ENCODE assay signal across 21 cellular contexts in genomic region chr9:32577316-32577715, GRCh38. TPM values are rescaled to one million over a fixed set of nuclear protein-coding genes. Genes with fewer than 3 reads are reported as not detected.
"Had no signal": no experiment of that assay in that cellular context is flagged by ENCODE, and none has a peak within 500 bp of the region (broad histone marks: within the 10 kb centered on the region; RNA-seq: fewer than 3 reads in every experiment).

No MANE protein-coding gene starts in this region.

- H3K4me3 ChIP-seq: esophagus squamous epithelium, pancreas, prostate gland, right lobe of liver, suprapubic skin, thyroid gland, upper lobe of right lung had no signal

- H3K27me3 ChIP-seq: pancreas, right lobe of liver, thyroid gland had no signal

- DNase-seq: esophagus squamous epithelium; foreskin fibroblast; immature natural killer cell; left ventricle myocardium superior; mesendoderm; naive B cell; occipital lobe; pancreas; retina; right lobe of liver; stimulated activated CD4-positive, alpha-beta T cell treated with anti-CD3 and anti-CD28 coated beads, Interleukin-4, amount 100 ng/mL, for 1 hour; stimulated activated CD8-positive, alpha-beta memory T cell treated with anti-CD3 and anti-CD28 coated beads, Interleukin-4, amount 100 ng/mL, for 48 hours; stimulated activated naive CD8-positive, alpha-beta T cell treated with anti-CD3 and anti-CD28 coated beads, Interleukin-15, Interleukin-2, amounts not matched to agents 100 U/mL and 50 U/mL, for 24 hours; thyroid gland; upper lobe of right lung had no signal

- H3K9me3 Mint-ChIP-seq: dendritic cell treated with granulocyte-macrophage colony-stimulating factor and Interleukin-4, amounts not matched to agents 40 ng/mL and 50 ng/mL, for 4 days; immature natural killer cell; naive B cell; nephron; stimulated activated effector memory CD8-positive, alpha-beta T cell treated with anti-CD3 and anti-CD28 coated beads, Interleukin-12 subunit alpha, Interleukin-12 subunit beta, amount 100 ng/mL, for 72 hours had no signal

- ATAC-seq: left ventricle myocardium superior; pancreas; right lobe of liver; stimulated activated effector memory CD8-positive, alpha-beta T cell treated with anti-CD3 and anti-CD28 coated beads, Interleukin-12 subunit alpha, Interleukin-12 subunit beta, amount 100 ng/mL, for 72 hours; stimulated activated naive CD8-positive, alpha-beta T cell treated with anti-CD3 and anti-CD28 coated beads, Interleukin-15, Interleukin-2, amounts not matched to agents 100 U/mL and 50 U/mL, for 24 hours; upper lobe of right lung had no signal

- H3K27ac ChIP-seq: esophagus squamous epithelium, pancreas, prostate gland, right lobe of liver, suprapubic skin, thyroid gland, upper lobe of right lung had no signal

- H3K36me3 Mint-ChIP-seq: immature natural killer cell, naive B cell had no signal

- H3K27ac Mint-ChIP-seq: dendritic cell treated with granulocyte-macrophage colony-stimulating factor and Interleukin-4, amounts not matched to agents 40 ng/mL and 50 ng/mL, for 4 days; immature natural killer cell; naive B cell; nephron; stimulated activated effector memory CD8-positive, alpha-beta T cell treated with anti-CD3 and anti-CD28 coated beads, Interleukin-12 subunit alpha, Interleukin-12 subunit beta, amount 100 ng/mL, for 72 hours had no signal

- H3K36me3 ChIP-seq: esophagus squamous epithelium, pancreas, prostate gland, right lobe of liver, suprapubic skin, thyroid gland, upper lobe of right lung had no signal

- H3K9me3 ChIP-seq: esophagus squamous epithelium, pancreas, prostate gland, right lobe of liver, suprapubic skin, thyroid gland, upper lobe of right lung had no signal

- H3K4me1 ChIP-seq: prostate gland had no signal

- H3K4me3 Mint-ChIP-seq: dendritic cell treated with granulocyte-macrophage colony-stimulating factor and Interleukin-4, amounts not matched to agents 40 ng/mL and 50 ng/mL, for 4 days; immature natural killer cell; naive B cell; nephron; stimulated activated effector memory CD8-positive, alpha-beta T cell treated with anti-CD3 and anti-CD28 coated beads, Interleukin-12 subunit alpha, Interleukin-12 subunit beta, amount 100 ng/mL, for 72 hours had no signal

RNA-seq across cellular contexts. Expression of gene TAF1L, which starts 58.2 kb away (rescaled TPM):
- total RNA-seq: esophagus squamous epithelium, left ventricle myocardium superior, lung microvascular endothelial cell, right lobe of liver, upper lobe of right lung had no signal
